ENCODE assay signal across 20 cellular contexts in genomic region chr9:20012232-20012631, GRCh38.
DNase-seq lines count a peak whose midpoint lies in the region; ATAC-seq and TF ChIP-seq lines count a peak whose summit lies in the region.
"Had no signal": no experiment of that assay in that cellular context is flagged by ENCODE, and none has a peak within 500 bp of the region (broad histone marks: within the 10 kb centered on the region; RNA-seq: fewer than 3 reads in every experiment).

No MANE protein-coding gene starts in this region.

- peak; percentile 51 to 58 for ATAC-seq in activated T-cell treated with anti-CD3 and anti-CD28 coated beads, Interleukin-2, amount 50 U/mL, for 72 hours (replicated peaks in 1 of 2)
- peak; percentile 86 for ATAC-seq in activated T-helper 17 cell treated with anti-CD3 and anti-CD28 coated beads, Interleukin-2, amount 50 U/mL, for 72 hours (replicated peaks)
- no peak for ATAC-seq in HG03108 (IDR thresholded peaks at IDR 0.05; ENCODE audit: unreplicated experiment)

- no peaks in the 10 kb centered on the region for H3K27me3 ChIP-seq in endodermal cell (ENCODE audit: control insufficient read depth, insufficient read depth, low read length, poor library complexity, severe bottlenecking)

- H3K4me1 Mint-ChIP-seq in activated T-cell treated with anti-CD3 and anti-CD28 coated beads, Interleukin-2, amount 50 U/mL, for 72 hours (ENCODE audit: low read depth) = peaks cover 43% of the 10 kb centered on the region
- H3K4me1 Mint-ChIP-seq in activated T-helper 17 cell treated with anti-CD3 and anti-CD28 coated beads, Interleukin-2, amount 50 U/mL, for 72 hours = peaks cover 22% of the 10 kb centered on the region
- peaks cover 1% of the 10 kb centered on the region for H3K4me1 Mint-ChIP-seq in endodermal cell

- H3K27ac Mint-ChIP-seq in activated T-cell treated with anti-CD3 and anti-CD28 coated beads, Interleukin-2, amount 50 U/mL, for 72 hours = no peak overlapping the region
- peak overlapping the region; percentile 69 for H3K27ac Mint-ChIP-seq in activated T-helper 17 cell treated with anti-CD3 and anti-CD28 coated beads, Interleukin-2, amount 50 U/mL, for 72 hours
- H3K27ac Mint-ChIP-seq in endodermal cell = no peak overlapping the region
- H3K27ac Mint-ChIP-seq: CD8-positive, alpha-beta memory T cell; IgD-negative memory B cell had no signal

- DNase-seq in activated T-cell treated with anti-CD3 and anti-CD28 coated beads, Interleukin-2, amount 50 U/mL, for 72 hours = no peak
- no peak for DNase-seq in activated T-cell treated with anti-CD3 and anti-CD28 coated beads, Interleukin-2, amount 50 U/mL, for 1 hour
- peak; percentile 8 for DNase-seq in HT1080 (ENCODE audit: low read depth)
- DNase-seq in stimulated activated CD4-positive, alpha-beta T cell treated with anti-CD3 and anti-CD28 coated beads, Interleukin-2, amount 100 ng/mL, for 4 hours (ENCODE audit: low read depth) = peak; percentile 29
- DNase-seq in endodermal cell = no peak
- DNase-seq: ACHN; C1 segment of cervical spinal cord; CD8-positive, alpha-beta memory T cell; DMS53; EL; GM23248; Karpas-422; NCI-H1417 treated with DMSO at 0.1 percent for 48 hours; NCI-H187 treated with DMSO at 0.1 percent for 48 hours; NCI-H2227 treated with DMSO at 0.1 percent for 48 hours; NCI-H524 had no signal

- no peaks in the 10 kb centered on the region for H3K36me3 ChIP-seq in endodermal cell (ENCODE audit: control insufficient read depth, insufficient read depth, low read length)
- H3K36me3 ChIP-seq: HAP-1 had no signal

- no peaks in the 10 kb centered on the region for H3K4me1 ChIP-seq in endodermal cell (ENCODE audit: control insufficient read depth, insufficient read depth, low read length)
- H3K4me1 ChIP-seq: HAP-1 had no signal

- H3K9me3 Mint-ChIP-seq in activated T-cell treated with anti-CD3 and anti-CD28 coated beads, Interleukin-2, amount 50 U/mL, for 72 hours = peaks cover 9 to 11% of the 10 kb centered on the region in 2 donors
- H3K9me3 Mint-ChIP-seq in activated T-helper 17 cell treated with anti-CD3 and anti-CD28 coated beads, Interleukin-2, amount 50 U/mL, for 72 hours = peaks cover 6% of the 10 kb centered on the region
- peaks cover 12% of the 10 kb centered on the region for H3K9me3 Mint-ChIP-seq in endodermal cell

- TF ChIP-seq CTCF in endodermal cell (conservative IDR thresholded peaks at IDR 0.05) = no peak

- no peaks in the 10 kb centered on the region for H3K27me3 Mint-ChIP-seq in activated T-cell treated with anti-CD3 and anti-CD28 coated beads, Interleukin-2, amount 50 U/mL, for 72 hours (ENCODE audit: low read depth)
- no peaks in the 10 kb centered on the region for H3K27me3 Mint-ChIP-seq in activated T-helper 17 cell treated with anti-CD3 and anti-CD28 coated beads, Interleukin-2, amount 50 U/mL, for 72 hours
- H3K27me3 Mint-ChIP-seq in endodermal cell (ENCODE audit: insufficient read depth) = no peaks in the 10 kb centered on the region
- H3K27me3 Mint-ChIP-seq: IgD-negative memory B cell had no signal

- no peak overlapping the region for H3K27ac ChIP-seq in endodermal cell (ENCODE audit: low read depth, low read length)
- H3K27ac ChIP-seq: GM23248 had no signal

- peaks cover 8 to 22% of the 10 kb centered on the region in 2 donors for H3K36me3 Mint-ChIP-seq in activated T-cell treated with anti-CD3 and anti-CD28 coated beads, Interleukin-2, amount 50 U/mL, for 72 hours (ENCODE audit: insufficient read depth in 2 of 2)
- no peaks in the 10 kb centered on the region for H3K36me3 Mint-ChIP-seq in activated T-helper 17 cell treated with anti-CD3 and anti-CD28 coated beads, Interleukin-2, amount 50 U/mL, for 72 hours (ENCODE audit: low read depth)
- no peaks in the 10 kb centered on the region for H3K36me3 Mint-ChIP-seq in endodermal cell (ENCODE audit: low read depth)
- H3K36me3 Mint-ChIP-seq: IgD-negative memory B cell had no signal

- peaks cover 15% of the 10 kb centered on the region for H3K9me3 ChIP-seq in endodermal cell (ENCODE audit: control insufficient read depth, low read length)
- H3K9me3 ChIP-seq: HAP-1 had no signal

- whole genome bisulfite sequencing in endodermal cell (ENCODE audit: insufficient coverage in 1 of 2, insufficient read length in 1 of 2), 2 experiments = 87% methylated on average over 3 of the region's 3 CpGs; no CpG with 5 or more reads in 1 of the 2 experiments

- H3K9ac ChIP-seq in endodermal cell (ENCODE audit: extremely low read depth, low read length, poor library complexity, severe bottlenecking) = no peak overlapping the region
- H3K9ac ChIP-seq: GM23248 had no signal

- no peak overlapping the region for H3K4me3 ChIP-seq in endodermal cell (ENCODE audit: low read length)
- H3K4me3 ChIP-seq: GM23248, HAP-1 had no signal

- no peak overlapping the region for H3K4me3 Mint-ChIP-seq in activated T-cell treated with anti-CD3 and anti-CD28 coated beads, Interleukin-2, amount 50 U/mL, for 72 hours
- H3K4me3 Mint-ChIP-seq in activated T-helper 17 cell treated with anti-CD3 and anti-CD28 coated beads, Interleukin-2, amount 50 U/mL, for 72 hours = peak overlapping the region; percentile 39
- no peak overlapping the region for H3K4me3 Mint-ChIP-seq in endodermal cell
- H3K4me3 Mint-ChIP-seq: CD8-positive, alpha-beta memory T cell; IgD-negative memory B cell had no signal

Comparison
In these comparisons a context has a peak if more than half of its experiments do, and no peak if none do; other contexts are left out.
1. DNase-seq: peak in HT1080 (single experiment) and stimulated activated CD4-positive, alpha-beta T cell treated with anti-CD3 and anti-CD28 coated beads, Interleukin-2, amount 100 ng/mL, for 4 hours (single experiment); none in activated T-cell treated with anti-CD3 and anti-CD28 coated beads, Interleukin-2, amount 50 U/mL, for 72 hours (0 of 2), activated T-cell treated with anti-CD3 and anti-CD28 coated beads, Interleukin-2, amount 50 U/mL, for 1 hour (single experiment) and endodermal cell (single experiment).